11 cellular contexts compared by ENCODE assay signal in the genomic region with DNA sequence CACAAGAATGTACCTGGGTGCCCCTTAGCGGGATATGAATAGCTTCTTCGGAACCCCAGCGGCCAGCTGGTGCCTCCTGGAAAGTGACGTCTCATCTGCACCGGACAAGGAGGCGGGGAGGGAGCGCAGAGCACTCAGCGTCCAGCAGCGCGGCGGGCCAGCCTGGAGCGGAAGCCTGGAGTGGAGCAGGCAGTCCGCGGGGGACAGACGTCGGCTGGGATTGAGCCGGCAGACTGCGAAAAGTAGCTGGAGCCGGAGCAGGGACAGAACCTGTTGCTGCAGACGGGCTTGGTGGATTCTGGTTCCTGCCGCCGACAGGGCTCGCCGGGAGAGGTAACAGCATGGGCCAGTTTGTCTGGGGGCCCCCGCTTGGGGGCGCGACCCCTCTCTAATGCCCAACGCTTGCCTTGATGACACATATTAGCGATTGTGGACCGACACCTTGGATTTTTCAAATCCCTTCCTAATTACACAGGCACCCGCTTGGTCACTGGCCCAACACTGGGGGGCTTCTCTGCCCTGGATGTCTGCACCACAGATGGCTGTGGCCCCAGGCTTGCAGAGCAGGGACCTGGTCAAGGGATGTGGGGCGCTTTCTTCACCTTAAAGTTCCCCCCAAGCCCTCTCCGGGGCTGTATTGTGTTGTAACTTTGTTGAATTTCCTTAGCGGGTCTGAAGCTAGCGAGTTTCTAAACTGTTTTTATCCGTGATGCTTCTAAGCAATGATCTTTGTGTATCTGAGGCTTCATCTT. TPM values are rescaled to one million over a fixed set of nuclear protein-coding genes. Genes with fewer than 3 reads are reported as not detected.
A peak's percentile ranks its signal among the peaks of the same experiment; 100 is the strongest.
DNase-seq lines count a peak whose midpoint lies in the region; ATAC-seq and TF ChIP-seq lines count a peak whose summit lies in the region.
"Had no signal": no experiment of that assay in that cellular context is flagged by ENCODE, and none has a peak within 500 bp of the region (broad histone marks: within the 10 kb centered on the region; RNA-seq: fewer than 3 reads in every experiment).

A gene (plus strand): TSS at position 133 of the 752 bp plus-strand sequence. CDS start 96,592 bp downstream, outside the sequence.

- ATAC-seq in gastroesophageal sphincter (peak; percentile 57), GM19397 (IDR thresholded peaks at IDR 0.05; ENCODE audit: unreplicated experiment) (no peak), GM19328 (IDR thresholded peaks at IDR 0.05; ENCODE audit: unreplicated experiment) (no peak)

- H3K36me3 ChIP-seq in gastroesophageal sphincter, result no peaks in the 10 kb centered on the region
- H3K36me3 ChIP-seq: adrenal gland had no signal

- no peak for TF ChIP-seq POLR2A in gastroesophageal sphincter (IDR thresholded peaks at IDR 0.05)

- H3K27ac Mint-ChIP-seq in nephron, result no peak within 1 kb of the TSS
- H3K27ac Mint-ChIP-seq: T-helper 1 cell treated with Interleukin-12 subunit alpha and Interleukin-12 subunit beta and Interleukin-4 antibody, amounts not matched to agents 30 μg/mL and 1 μg/mL, for 36 hours had no signal

- no peaks in the 10 kb centered on the region for H3K9me3 ChIP-seq in gastroesophageal sphincter
- H3K9me3 ChIP-seq: adrenal gland had no signal

- H3K27me3 Mint-ChIP-seq in nephron (ENCODE audit: low read depth), result peaks cover 52% of the 10 kb centered on the region

- H3K4me3 Mint-ChIP-seq in nephron, result peak within 1 kb of the TSS; percentile 62 to 80 (median 75)
- H3K4me3 Mint-ChIP-seq: T-helper 1 cell treated with Interleukin-12 subunit alpha and Interleukin-12 subunit beta and Interleukin-4 antibody, amounts not matched to agents 30 μg/mL and 1 μg/mL, for 36 hours had no signal

- TF ChIP-seq CTCF in gastroesophageal sphincter (IDR thresholded peaks at IDR 0.05) (no peak), nephron (IDR thresholded peaks at IDR 0.05; ENCODE audit: unreplicated experiment in 3 of 3) (no peak)

- H3K4me1 ChIP-seq in gastroesophageal sphincter, result peaks cover 0 to 7% (median 0%) of the 10 kb centered on the region in 3 donors
- H3K4me1 ChIP-seq: adrenal gland had no signal

- no peaks in the 10 kb centered on the region for H3K4me1 Mint-ChIP-seq in nephron

- DNase-seq in AG20443 (ENCODE audit: low spot score), result peak; percentile 59
- peak; percentile 53 for DNase-seq in NCI-H510A (lab: John Stamatoyannopoulos, UW)
- no peak for DNase-seq in NOMO-1 treated with DMSO at 0.1 percent for 48 hours (lab: John Stamatoyannopoulos, UW; ENCODE audit: unreplicated experiment)
- no peak for DNase-seq in KG1 (lab: John Stamatoyannopoulos, UW)
- DNase-seq: adrenal gland, MV-4-11 had no signal

- H3K4me3 ChIP-seq in gastroesophageal sphincter, result peak within 1 kb of the TSS in 1 of 2 donors; percentile 32
- H3K4me3 ChIP-seq: adrenal gland had no signal

- 28 to 71% methylated on average over 1 to 11 of the region's 36 CpGs for WGBS in gastroesophageal sphincter (ENCODE audit: low coverage in 1 of 2), 2 donors

- H3K27ac ChIP-seq in gastroesophageal sphincter, result peak within 1 kb of the TSS in 1 of 4 donors; percentile 47
- H3K27ac ChIP-seq: adrenal gland had no signal

- H3K36me3 Mint-ChIP-seq in nephron (ENCODE audit: low read depth), result no peaks in the 10 kb centered on the region

- H3K27me3 ChIP-seq in gastroesophageal sphincter, result peaks cover 31% of the 10 kb centered on the region

- TF ChIP-seq EP300 in gastroesophageal sphincter (IDR thresholded peaks at IDR 0.05), result no peak

- H3K9me3 Mint-ChIP-seq in nephron, result no peaks in the 10 kb centered on the region
- H3K9me3 Mint-ChIP-seq: T-helper 1 cell treated with Interleukin-12 subunit alpha and Interleukin-12 subunit beta and Interleukin-4 antibody, amounts not matched to agents 30 μg/mL and 1 μg/mL, for 36 hours had no signal

RNA-seq across cellular contexts. Expression of the gene that starts here (rescaled TPM):
- total RNA-seq in gastroesophageal sphincter, result under 1 TPM in 2 of 4 donors, not detected in 2; 0.54 TPM
- total RNA-seq: adrenal gland had no signal

Comparison
In these comparisons a context has a peak if more than half of its experiments do, and no peak if none do; other contexts are left out.
1. Peak in ATAC-seq in gastroesophageal sphincter; RNA of the gene not detected or under 1 TPM.
2. DNase-seq: peak in AG20443 (single experiment) and NCI-H510A (single experiment); none in NOMO-1 treated with DMSO at 0.1 percent for 48 hours (single experiment) and KG1 (single experiment).